ENCODE assay signal across 23 cellular contexts in the genomic region with DNA sequence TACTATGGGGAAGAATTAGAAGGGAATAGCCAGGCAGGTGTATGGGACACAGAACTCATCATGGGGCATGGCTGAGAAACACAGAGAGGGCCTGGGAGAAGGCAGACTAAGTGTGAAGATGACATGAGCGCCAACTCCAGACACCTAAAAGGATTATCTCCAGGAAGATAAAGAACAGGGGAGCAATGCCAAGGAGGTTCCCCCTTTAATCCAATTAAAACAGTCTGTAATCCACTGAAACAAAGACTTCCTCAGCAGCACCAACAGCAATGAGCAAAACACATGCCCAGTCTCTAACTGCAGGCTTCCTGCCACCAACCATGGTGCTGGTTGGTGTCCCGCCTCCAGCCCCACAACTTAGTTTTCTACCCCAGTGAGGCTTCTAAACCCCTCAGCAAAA.
"Had no signal": no experiment of that assay in that cellular context is flagged by ENCODE, and none has a peak within 500 bp of the region (broad histone marks: within the 10 kb centered on the region; RNA-seq: fewer than 3 reads in every experiment).

No MANE protein-coding gene starts in this region.

- DNase-seq: activated CD4-positive, alpha-beta memory T cell treated with anti-CD3 and anti-CD28 coated beads, Interleukin-2, amount 10 ng/mL, durations not matched to agents 7 days and 5 days; activated CD4-positive, alpha-beta T cell treated with anti-CD3 and anti-CD28 coated beads for 48 hours; activated naive CD4-positive, alpha-beta T cell treated with Interleukin-2 at 50 U/mL for 16 hours; activated naive CD8-positive, alpha-beta T cell treated with anti-CD3 and anti-CD28 coated beads, Interleukin-2, amount 10 ng/mL, durations not matched to agents 7 days and 5 days; activated T-cell treated with anti-CD3 and anti-CD28 coated beads, Interleukin-2, amount 50 U/mL, for 1 hour; cerebellar nuclear complex; effector memory CD4-positive, alpha-beta T cell; glutamatergic neuron; mucosa of descending colon; nephron progenitor cell; pancreas; psoas muscle; spleen; stimulated activated CD4-positive, alpha-beta T cell treated with anti-CD3 and anti-CD28 coated beads, Interleukin-4, amount 100 ng/mL, for 24 hours; stimulated activated naive CD4-positive, alpha-beta T cell treated with Interleukin-2 at 50 U/mL for 16 hours; T-helper 17 cell; thyroid gland; upper lobe of right lung had no signal

- FAIRE-seq: bronchial epithelial cell, frontal cortex, pancreas had no signal

- H3K4me3 ChIP-seq: esophagus muscularis mucosa, hepatocyte, mucosa of descending colon, pancreas, psoas muscle, right atrium auricular region, spleen, thyroid gland, upper lobe of right lung had no signal

- H3K4me1 ChIP-seq: pancreas, psoas muscle, upper lobe of right lung had no signal

- H3K36me3 ChIP-seq: esophagus muscularis mucosa, pancreas, right atrium auricular region, spleen, thyroid gland, upper lobe of right lung had no signal

- H3K27me3 ChIP-seq: pancreas, right atrium auricular region, thyroid gland had no signal

- H3K9me3 ChIP-seq: esophagus muscularis mucosa, mucosa of descending colon, pancreas, psoas muscle, right atrium auricular region, thyroid gland, upper lobe of right lung had no signal

- H3K27ac ChIP-seq: esophagus muscularis mucosa, hepatocyte, pancreas, psoas muscle, right atrium auricular region, spleen, thyroid gland, upper lobe of right lung had no signal
